Comparison of ENCODE assay signal across 1 cellular context in the genomic region with DNA sequence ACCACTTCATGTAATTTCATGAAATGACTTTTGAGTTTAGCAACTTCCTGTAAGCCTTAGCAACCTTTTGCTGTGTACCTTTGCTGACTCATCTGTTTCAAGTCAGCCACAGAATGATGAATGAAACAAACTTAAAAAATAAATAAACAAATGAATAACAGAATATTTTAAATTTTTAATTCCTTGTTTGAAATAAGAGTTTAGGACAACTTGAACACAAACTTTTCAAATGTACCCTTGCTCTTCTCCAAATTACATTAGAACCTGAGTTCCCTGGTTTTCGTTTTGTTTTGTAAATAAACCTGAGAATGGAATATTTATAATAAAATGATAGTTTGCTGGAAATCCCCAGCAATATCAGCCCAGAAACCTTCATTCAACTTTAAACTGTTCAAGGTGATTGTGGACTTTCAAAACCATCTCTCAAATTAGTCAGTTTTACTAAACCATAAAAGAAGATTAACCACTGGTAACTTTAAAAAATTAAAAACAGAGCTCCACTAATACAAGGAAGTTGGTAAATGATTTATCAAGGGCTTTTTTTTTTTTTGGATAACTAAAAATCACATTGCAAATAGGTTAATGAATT.
TF ChIP-seq lines count a peak whose summit lies in the region.

No MANE protein-coding gene starts in this region.

TF ChIP-seq in GM23338, 12 proteins besides CTCF, POLR2A, EP300 and RAD21 (continued from another document):
- TF ChIP-seq, protein P1, sequence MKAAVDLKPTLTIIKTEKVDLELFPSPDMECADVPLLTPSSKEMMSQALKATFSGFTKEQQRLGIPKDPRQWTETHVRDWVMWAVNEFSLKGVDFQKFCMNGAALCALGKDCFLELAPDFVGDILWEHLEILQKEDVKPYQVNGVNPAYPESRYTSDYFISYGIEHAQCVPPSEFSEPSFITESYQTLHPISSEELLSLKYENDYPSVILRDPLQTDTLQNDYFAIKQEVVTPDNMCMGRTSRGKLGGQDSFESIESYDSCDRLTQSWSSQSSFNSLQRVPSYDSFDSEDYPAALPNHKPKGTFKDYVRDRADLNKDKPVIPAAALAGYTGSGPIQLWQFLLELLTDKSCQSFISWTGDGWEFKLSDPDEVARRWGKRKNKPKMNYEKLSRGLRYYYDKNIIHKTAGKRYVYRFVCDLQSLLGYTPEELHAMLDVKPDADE (IDR thresholded peaks at IDR 0.05), result no peak
- no peak for TF ChIP-seq EZH2 (IDR thresholded peaks at IDR 0.05; ENCODE audit: low read depth, unreplicated experiment)
- TF ChIP-seq CREB1 (CRISPR knock-in tag; IDR thresholded peaks at IDR 0.05; ENCODE audit: low read depth), result no peak
